31 cellular contexts compared by ENCODE assay signal in genomic region chr3:188742755-188743549, GRCh38.
"Had no signal": no experiment of that assay in that cellular context is flagged by ENCODE, and none has a peak within 500 bp of the region (broad histone marks: within the 10 kb centered on the region; RNA-seq: fewer than 3 reads in every experiment).

No MANE protein-coding gene starts in this region.

- H3K27me3 ChIP-seq: ascending aorta, dorsolateral prefrontal cortex, gastroesophageal sphincter, pancreas, stomach, thyroid gland, upper lobe of left lung, vagina had no signal

- H3K9me3 Mint-ChIP-seq: activated naive CD4-positive, alpha-beta T cell treated with anti-CD3 and anti-CD28 coated beads, Interleukin-2, amount 10 ng/mL, durations not matched to agents 7 days and 5 days; activated naive CD8-positive, alpha-beta T cell treated with anti-CD3 and anti-CD28 coated beads, Interleukin-2, amount 10 ng/mL, durations not matched to agents 7 days and 5 days; activated T-helper 1 cell treated with anti-CD3 and anti-CD28 coated beads, Interleukin-12 subunit alpha, Interleukin-12 subunit beta, Interleukin-2, Interleukin-4 antibody, amounts not matched to agents 30 ng/mL and 10 ng/mL and 1 ng/mL, durations not matched to agents 14 hours and 24 hours and 36 hours; brain; stimulated activated naive B cell treated with anti-CD40 and anti-IgM and Interleukin-4, amounts not matched to agents 10 μg/mL and 1 μg/mL and 100 μg/mL, for 72 hours had no signal

- H3K4me3 ChIP-seq: ascending aorta, coronary artery, dorsolateral prefrontal cortex, gastroesophageal sphincter, lower lobe of right lung, pancreas, prostate gland, stomach, thyroid gland, upper lobe of left lung, vagina had no signal

- H3K9me3 ChIP-seq: ascending aorta, gastroesophageal sphincter, lower lobe of right lung, pancreas, prostate gland, stomach, thyroid gland, upper lobe of left lung, vagina had no signal

- ATAC-seq: activated CD4-positive, CD25-positive, alpha-beta regulatory T cell treated with anti-CD3 and anti-CD28 coated beads, Interleukin-2, amount 50 U/mL, for 24 hours; gastroesophageal sphincter; left cardiac atrium; lower lobe of right lung; pancreas; stimulated activated naive B cell treated with anti-CD40 and anti-IgM and Interleukin-4, amounts not matched to agents 10 μg/mL and 1 μg/mL and 100 μg/mL, for 72 hours; T-helper 17 cell had no signal

- H3K36me3 ChIP-seq: ascending aorta, gastroesophageal sphincter, lower lobe of right lung, pancreas, prostate gland, stomach, thyroid gland, upper lobe of left lung, vagina, WERI-Rb-1 had no signal

- H3K27ac Mint-ChIP-seq: activated naive CD4-positive, alpha-beta T cell treated with anti-CD3 and anti-CD28 coated beads, Interleukin-2, amount 10 ng/mL, durations not matched to agents 7 days and 5 days; activated naive CD8-positive, alpha-beta T cell treated with anti-CD3 and anti-CD28 coated beads, Interleukin-2, amount 10 ng/mL, durations not matched to agents 7 days and 5 days; activated T-helper 1 cell treated with anti-CD3 and anti-CD28 coated beads, Interleukin-12 subunit alpha, Interleukin-12 subunit beta, Interleukin-2, Interleukin-4 antibody, amounts not matched to agents 30 ng/mL and 10 ng/mL and 1 ng/mL, durations not matched to agents 14 hours and 24 hours and 36 hours; stimulated activated naive B cell treated with anti-CD40 and anti-IgM and Interleukin-4, amounts not matched to agents 10 μg/mL and 1 μg/mL and 100 μg/mL, for 72 hours; T-helper 17 cell had no signal

- H3K4me1 ChIP-seq: ascending aorta, lower lobe of right lung, prostate gland, thyroid gland, upper lobe of left lung, vagina had no signal

- H3K36me3 Mint-ChIP-seq: activated naive CD4-positive, alpha-beta T cell treated with anti-CD3 and anti-CD28 coated beads, Interleukin-2, amount 10 ng/mL, durations not matched to agents 7 days and 5 days; brain had no signal

- DNase-seq: activated CD4-positive, alpha-beta T cell treated with anti-CD3 and anti-CD28 coated beads for 48 hours; activated CD4-positive, alpha-beta T cell treated with anti-CD3 and anti-CD28 coated beads, Interleukin-2, amount 50 U/mL, for 48 hours; activated CD8-positive, alpha-beta memory T cell treated with anti-CD3 and anti-CD28 coated beads for 24 hours; activated effector memory CD4-positive, alpha-beta T cell treated with anti-CD3 and anti-CD28 coated beads, Interleukin-2, amount 50 U/mL, for 16 hours; activated naive CD4-positive, alpha-beta T cell treated with anti-CD3 and anti-CD28 coated beads, Interleukin-2, amount 10 ng/mL, durations not matched to agents 7 days and 5 days; activated naive CD8-positive, alpha-beta T cell treated with anti-CD3 and anti-CD28 coated beads, Interleukin-2, amount 10 ng/mL, durations not matched to agents 7 days and 5 days; dorsolateral prefrontal cortex; effector memory CD4-positive, alpha-beta T cell; head of caudate nucleus; hippocampal formation; left cardiac atrium; lower lobe of right lung; mesenchymal stem cell; pancreas; stimulated activated CD4-positive, alpha-beta T cell treated with anti-CD3 and anti-CD28 coated beads, Interleukin-15, amount 100 ng/mL, for 24 hours; stimulated activated CD4-positive, alpha-beta T cell treated with anti-CD3 and anti-CD28 coated beads, Interleukin-2, amount 100 ng/mL, for 24 hours; stimulated activated naive B cell treated with anti-CD40 and anti-IgM and Interleukin-4, amounts not matched to agents 10 μg/mL and 1 μg/mL and 100 μg/mL, for 72 hours; stomach; T-helper 17 cell; T1000; thyroid gland; upper lobe of left lung; WERI-Rb-1 had no signal

- H3K27me3 Mint-ChIP-seq: activated naive CD4-positive, alpha-beta T cell treated with anti-CD3 and anti-CD28 coated beads, Interleukin-2, amount 10 ng/mL, durations not matched to agents 7 days and 5 days; brain; stimulated activated naive B cell treated with anti-CD40 and anti-IgM and Interleukin-4, amounts not matched to agents 10 μg/mL and 1 μg/mL and 100 μg/mL, for 72 hours; T-helper 17 cell had no signal

- H3K4me3 Mint-ChIP-seq: activated naive CD4-positive, alpha-beta T cell treated with anti-CD3 and anti-CD28 coated beads, Interleukin-2, amount 10 ng/mL, durations not matched to agents 7 days and 5 days; activated naive CD8-positive, alpha-beta T cell treated with anti-CD3 and anti-CD28 coated beads, Interleukin-2, amount 10 ng/mL, durations not matched to agents 7 days and 5 days; activated T-helper 1 cell treated with anti-CD3 and anti-CD28 coated beads, Interleukin-12 subunit alpha, Interleukin-12 subunit beta, Interleukin-2, Interleukin-4 antibody, amounts not matched to agents 30 ng/mL and 10 ng/mL and 1 ng/mL, durations not matched to agents 14 hours and 24 hours and 36 hours; brain; stimulated activated naive B cell treated with anti-CD40 and anti-IgM and Interleukin-4, amounts not matched to agents 10 μg/mL and 1 μg/mL and 100 μg/mL, for 72 hours; T-helper 17 cell had no signal

- H3K4me1 Mint-ChIP-seq: activated naive CD4-positive, alpha-beta T cell treated with anti-CD3 and anti-CD28 coated beads, Interleukin-2, amount 10 ng/mL, durations not matched to agents 7 days and 5 days; activated naive CD8-positive, alpha-beta T cell treated with anti-CD3 and anti-CD28 coated beads, Interleukin-2, amount 10 ng/mL, durations not matched to agents 7 days and 5 days had no signal

- H3K27ac ChIP-seq: ascending aorta, coronary artery, dorsolateral prefrontal cortex, lower lobe of right lung, pancreas, prostate gland, stomach, thyroid gland, upper lobe of left lung, vagina, WERI-Rb-1 had no signal
